In genomic region chr7:446289-446935, GRCh38 we compare ENCODE assay signal across 16 cellular contexts.
DNase-seq lines count a peak whose midpoint lies in the region; FAIRE-seq and TF ChIP-seq lines count a peak whose summit lies in the region.
"Had no signal": no experiment of that assay in that cellular context is flagged by ENCODE, and none has a peak within 500 bp of the region (broad histone marks: within the 10 kb centered on the region; RNA-seq: fewer than 3 reads in every experiment).

No MANE protein-coding gene starts in this region.

- H3K9ac ChIP-seq in H9 (ENCODE audit: extremely low read depth, insufficient read length, low read length) = no peak overlapping the region
- H3K9ac ChIP-seq in kidney (ENCODE audit: low read length in 2 of 2) = no peak overlapping the region
- no peak overlapping the region for H3K9ac ChIP-seq in neural progenitor cell
- H3K9ac ChIP-seq: BLaER1 treated with 17β-estradiol and CSF1 and Interleukin-3, amounts not matched to agents 10 nM and 100 nM; GM23248 had no signal

- peak overlapping the region; percentile 32 to 40 for H3K27ac ChIP-seq in breast epithelium
- H3K27ac ChIP-seq in H9 (ENCODE audit: insufficient read length, low read depth, low read length) = no peak overlapping the region
- H3K27ac ChIP-seq in kidney (ENCODE audit: low read depth in 2 of 2, low read length in 2 of 2) = no peak overlapping the region
- no peak overlapping the region for H3K27ac ChIP-seq in neural progenitor cell
- H3K27ac ChIP-seq: 22Rv1; BLaER1 treated with 17β-estradiol and CSF1 and Interleukin-3, amounts not matched to agents 10 nM and 100 nM; GM23248 had no signal

- H3K14ac ChIP-seq in H9 (ENCODE audit: insufficient read depth, low read length) = peak overlapping the region; percentile 18; the same call in 1 of the 2 replicates

- CTCF ChIA-PET in MCF 10A (lab: Yijun Ruan, JAX) = no interaction called here
- CTCF ChIA-PET in activated CD4-positive, alpha-beta memory T cell treated with anti-CD3 and anti-CD28 coated beads, Interleukin-2, amount 10 ng/mL, durations not matched to agents 7 days and 5 days (lab: Charles Lee) = no interaction called here

- no peak overlapping the region for H3K4ac ChIP-seq in H9 (ENCODE audit: low read depth, low read length)

- H3K23ac ChIP-seq in H9 (ENCODE audit: insufficient read length, low read depth, low read length) = no peak overlapping the region

- POLR2A ChIA-PET in MCF 10A (lab: Yijun Ruan, JAX) = no interaction called here
- POLR2A ChIA-PET in activated CD4-positive, alpha-beta memory T cell treated with anti-CD3 and anti-CD28 coated beads, Interleukin-2, amount 10 ng/mL, durations not matched to agents 7 days and 5 days (lab: Charles Lee) = no interaction called here

- no peaks in the 10 kb centered on the region for H3K9me3 Mint-ChIP-seq in MCF 10A (ENCODE audit: unreplicated experiment)
- H3K9me3 Mint-ChIP-seq in H9 = no peaks in the 10 kb centered on the region
- no peaks in the 10 kb centered on the region for H3K9me3 Mint-ChIP-seq in neural progenitor cell
- peaks cover 2% of the 10 kb centered on the region for H3K9me3 Mint-ChIP-seq in activated CD4-positive, alpha-beta memory T cell treated with anti-CD3 and anti-CD28 coated beads, Interleukin-2, amount 10 ng/mL, durations not matched to agents 7 days and 5 days
- H3K9me3 Mint-ChIP-seq: CD4-positive, CD25-positive, alpha-beta regulatory T cell had no signal

- H3K4me2 ChIP-seq in H9 (ENCODE audit: insufficient read depth, insufficient read length, low read length) (no peak overlapping the region), neural progenitor cell (no peak overlapping the region)
- H3K4me2 ChIP-seq: BLaER1 treated with 17β-estradiol and CSF1 and Interleukin-3, amounts not matched to agents 10 nM and 100 nM had no signal

- H3K27ac Mint-ChIP-seq in MCF 10A (ENCODE audit: low read depth, unreplicated experiment) = no peak overlapping the region
- no peak overlapping the region for H3K27ac Mint-ChIP-seq in H9
- H3K27ac Mint-ChIP-seq in neural progenitor cell = no peak overlapping the region
- no peak overlapping the region for H3K27ac Mint-ChIP-seq in activated CD4-positive, alpha-beta memory T cell treated with anti-CD3 and anti-CD28 coated beads, Interleukin-2, amount 10 ng/mL, durations not matched to agents 7 days and 5 days
- H3K27ac Mint-ChIP-seq: CD4-positive, CD25-positive, alpha-beta regulatory T cell had no signal

- TF ChIP-seq CTCF in breast epithelium (IDR thresholded peaks at IDR 0.05) (no peak), MCF 10A (IDR thresholded peaks at IDR 0.05; ENCODE audit: unreplicated experiment) (no peak), H9 (conservative IDR thresholded peaks at IDR 0.05) (no peak), kidney (IDR thresholded peaks at IDR 0.05; ENCODE audit: borderline replicate concordance, extremely low read depth, insufficient read depth) (no peak), neural progenitor cell (IDR thresholded peaks at IDR 0.05) (no peak)

- H3K4me1 Mint-ChIP-seq in MCF 10A (ENCODE audit: insufficient read depth, unreplicated experiment) = no peaks in the 10 kb centered on the region
- H3K4me1 Mint-ChIP-seq in H9 = peaks cover 6 to 20% of the 10 kb centered on the region in 2 experiments
- H3K4me1 Mint-ChIP-seq in neural progenitor cell = peaks cover 12% of the 10 kb centered on the region
- peaks cover 3% of the 10 kb centered on the region for H3K4me1 Mint-ChIP-seq in activated CD4-positive, alpha-beta memory T cell treated with anti-CD3 and anti-CD28 coated beads, Interleukin-2, amount 10 ng/mL, durations not matched to agents 7 days and 5 days

- no peak overlapping the region for H2BK120ac ChIP-seq in H9 (ENCODE audit: low read depth, low read length, poor library complexity, severe bottlenecking)

- no peak overlapping the region for H2AFZ ChIP-seq in H9 (ENCODE audit: low read length)
- H2AFZ ChIP-seq in neural progenitor cell (replicated peaks) = peak overlapping the region; percentile 80
- H2AFZ ChIP-seq: GM23248 had no signal

- H3K4me3 ChIP-seq in breast epithelium = no peak overlapping the region
- H3K4me3 ChIP-seq in kidney (ENCODE audit: low read length in 2 of 2) = no peak overlapping the region
- H3K4me3 ChIP-seq in neural progenitor cell = no peak overlapping the region
- H3K4me3 ChIP-seq: BLaER1 treated with 17β-estradiol and CSF1 and Interleukin-3, amounts not matched to agents 10 nM and 100 nM; GM23248; HAP-1 had no signal

- H3K36me3 ChIP-seq in breast epithelium = no peaks in the 10 kb centered on the region
- H3K36me3 ChIP-seq in kidney (ENCODE audit: control insufficient read depth in 1 of 2, insufficient read depth in 2 of 2, low read length in 2 of 2) = no peaks in the 10 kb centered on the region
- no peaks in the 10 kb centered on the region for H3K36me3 ChIP-seq in neural progenitor cell
- H3K36me3 ChIP-seq: BLaER1 treated with 17β-estradiol and CSF1 and Interleukin-3, amounts not matched to agents 10 nM and 100 nM; HAP-1 had no signal

- DNase-seq in breast epithelium (ENCODE audit: low spot score in 2 of 2) (no peak), MCF 10A (ENCODE audit: unreplicated experiment) (no peak), H9 (no peak), kidney (peak; percentile 64), neural progenitor cell (ENCODE audit: low spot score) (no peak), A172 (ENCODE audit: low spot score) (no peak), SIG-M5 treated with dmso at 0.1 percent for 504 hours (lab: John Stamatoyannopoulos, UW; ENCODE audit: unreplicated experiment) (no peak)
- no peak for DNase-seq in activated CD4-positive, alpha-beta memory T cell treated with anti-CD3 and anti-CD28 coated beads, Interleukin-2, amount 10 ng/mL, durations not matched to agents 7 days and 5 days
- DNase-seq: ACHN; CD4-positive, CD25-positive, alpha-beta regulatory T cell; DMS53; GF-D8; GM23248 had no signal

- H3K79me2 ChIP-seq in H9 (ENCODE audit: insufficient read depth, low read length) = no peaks in the 10 kb centered on the region
- H3K79me2 ChIP-seq in neural progenitor cell (ENCODE audit: low read depth) = no peaks in the 10 kb centered on the region

- H2BK20ac ChIP-seq in H9 (ENCODE audit: low read depth, low read length, poor library complexity, severe bottlenecking) = no peak overlapping the region

- H3K4me1 ChIP-seq in breast epithelium (no peaks in the 10 kb centered on the region), H9 (ENCODE audit: insufficient read depth, low read length) (no peaks in the 10 kb centered on the region; the same call in 1 of the 2 replicates), kidney (ENCODE audit: control insufficient read depth in 1 of 2, insufficient read depth in 1 of 2, low read depth in 1 of 2, low read length in 2 of 2) (no peaks in the 10 kb centered on the region), neural progenitor cell (peaks cover 20% of the 10 kb centered on the region)
- H3K4me1 ChIP-seq: HAP-1 had no signal

- H2BK15ac ChIP-seq in H9 (ENCODE audit: low read depth, low read length) = no peak overlapping the region

- no peak overlapping the region for H3K56ac ChIP-seq in H9 (ENCODE audit: insufficient read length, low read depth, low read length)

- no peak overlapping the region for H2BK12ac ChIP-seq in H9 (ENCODE audit: insufficient read length, low read depth, low read length)

- H3K27me3 ChIP-seq in breast epithelium = peaks cover 0 to 3% of the 10 kb centered on the region in 2 donors
- H3K27me3 ChIP-seq in H9 (ENCODE audit: insufficient read depth, low read length) = no peaks in the 10 kb centered on the region; the same call in 1 of the 2 replicates
- no peaks in the 10 kb centered on the region for H3K27me3 ChIP-seq in neural progenitor cell

- peak overlapping the region; percentile 48 for H3K18ac ChIP-seq in H9 (ENCODE audit: insufficient read length, low read depth, low read length)

- H3K4me3 Mint-ChIP-seq in MCF 10A (ENCODE audit: unreplicated experiment) (no peak overlapping the region), H9 (no peak overlapping the region), neural progenitor cell (no peak overlapping the region)
- H3K4me3 Mint-ChIP-seq in activated CD4-positive, alpha-beta memory T cell treated with anti-CD3 and anti-CD28 coated beads, Interleukin-2, amount 10 ng/mL, durations not matched to agents 7 days and 5 days = no peak overlapping the region
- H3K4me3 Mint-ChIP-seq: CD4-positive, CD25-positive, alpha-beta regulatory T cell had no signal

- H3T11ph ChIP-seq in H9 (ENCODE audit: low read length) = no peak overlapping the region

- FAIRE-seq in kidney (lab: Jason Lieb, UNC) = no peak

- peaks cover 16% of the 10 kb centered on the region for H3F3A ChIP-seq in neural progenitor cell (ENCODE audit: low read depth)

- no peaks in the 10 kb centered on the region for H3K23me2 ChIP-seq in H9 (ENCODE audit: insufficient read length, low read depth, low read length, poor library complexity, severe bottlenecking)

- no peak overlapping the region for H4K91ac ChIP-seq in H9 (ENCODE audit: insufficient read length, low read depth, low read length)

- no peak for TF ChIP-seq POLR2A in breast epithelium (IDR thresholded peaks at IDR 0.05)

- H3K9me3 ChIP-seq in breast epithelium (no peaks in the 10 kb centered on the region), H9 (ENCODE audit: control insufficient read depth, low read depth, low read length) (no peaks in the 10 kb centered on the region), kidney (ENCODE audit: control insufficient read depth in 1 of 2, low read length in 2 of 2) (no peaks in the 10 kb centered on the region), neural progenitor cell (ENCODE audit: low read depth) (no peaks in the 10 kb centered on the region)
- H3K9me3 ChIP-seq: HAP-1 had no signal

- no peak overlapping the region for H2BK5ac ChIP-seq in H9 (ENCODE audit: insufficient read length, low read length)

- H3K36me3 Mint-ChIP-seq in MCF 10A (ENCODE audit: insufficient read depth, unreplicated experiment) = no peaks in the 10 kb centered on the region
- no peaks in the 10 kb centered on the region for H3K36me3 Mint-ChIP-seq in H9 (ENCODE audit: insufficient read depth in 1 of 3, low read depth in 3 of 3)
- no peaks in the 10 kb centered on the region for H3K36me3 Mint-ChIP-seq in neural progenitor cell
- H3K36me3 Mint-ChIP-seq in activated CD4-positive, alpha-beta memory T cell treated with anti-CD3 and anti-CD28 coated beads, Interleukin-2, amount 10 ng/mL, durations not matched to agents 7 days and 5 days (ENCODE audit: low read depth) = no peaks in the 10 kb centered on the region
- H3K36me3 Mint-ChIP-seq: CD4-positive, CD25-positive, alpha-beta regulatory T cell had no signal

- WGBS in H9 (ENCODE audit: extremely low coverage, insufficient read length, low lambda C conversion rate) = no CpG with 5 or more reads among the region's 29 CpGs

- no TSS peak for BruUV-seq in MCF 10A (replicated peaks; lab: Mats Ljungman, UMichigan)

- H4K8ac ChIP-seq in H9 (replicated peaks; ENCODE audit: insufficient read length, low read depth, low read length) = no peak overlapping the region

- no peaks in the 10 kb centered on the region for H3K79me1 ChIP-seq in H9 (ENCODE audit: insufficient read depth, low read depth, low read length, poor library complexity, severe bottlenecking)

- peaks cover 22% of the 10 kb centered on the region for H3K27me3 Mint-ChIP-seq in MCF 10A (ENCODE audit: insufficient read depth, unreplicated experiment)
- peaks cover 22% of the 10 kb centered on the region for H3K27me3 Mint-ChIP-seq in H9 (ENCODE audit: low read depth)
- H3K27me3 Mint-ChIP-seq in neural progenitor cell (ENCODE audit: insufficient read depth, low read depth) = peaks cover 2% of the 10 kb centered on the region
- H3K27me3 Mint-ChIP-seq in activated CD4-positive, alpha-beta memory T cell treated with anti-CD3 and anti-CD28 coated beads, Interleukin-2, amount 10 ng/mL, durations not matched to agents 7 days and 5 days = peaks cover 8% of the 10 kb centered on the region

- intact Hi-C loops in breast epithelium (cut with DNase I; ENCODE audit: low total_unique reads) (loop anchor here (5.0 kb wide), 1 partner anchor 1111 kb away; the partner anchor contains the start of gene TMEM184A), MCF 10A (cut with micrococcal nuclease) (no loop called here), kidney (cut with DNase I) (no loop called here)

- no peaks in the 10 kb centered on the region for H4K20me1 ChIP-seq in H9 (ENCODE audit: control insufficient read depth, insufficient read depth, insufficient read length)
- no peaks in the 10 kb centered on the region for H4K20me1 ChIP-seq in neural progenitor cell (ENCODE audit: low read depth)
- H4K20me1 ChIP-seq: BLaER1 treated with 17β-estradiol and CSF1 and Interleukin-3, amounts not matched to agents 10 nM and 100 nM had no signal

- no peak overlapping the region for H2AK5ac ChIP-seq in H9 (ENCODE audit: insufficient read length, low read length)

- H4K5ac ChIP-seq in H9 (ENCODE audit: insufficient read length, low read depth, low read length) = no peak overlapping the region

Comparison
In these comparisons a context has a peak if more than half of its experiments do, and no peak if none do; other contexts are left out.
1. H3K27ac ChIP-seq: peak in breast epithelium (2 of 2); none in H9 (single experiment), kidney (0 of 2) and neural progenitor cell (single experiment).